12 cellular contexts compared by ENCODE assay signal in the genomic region with DNA sequence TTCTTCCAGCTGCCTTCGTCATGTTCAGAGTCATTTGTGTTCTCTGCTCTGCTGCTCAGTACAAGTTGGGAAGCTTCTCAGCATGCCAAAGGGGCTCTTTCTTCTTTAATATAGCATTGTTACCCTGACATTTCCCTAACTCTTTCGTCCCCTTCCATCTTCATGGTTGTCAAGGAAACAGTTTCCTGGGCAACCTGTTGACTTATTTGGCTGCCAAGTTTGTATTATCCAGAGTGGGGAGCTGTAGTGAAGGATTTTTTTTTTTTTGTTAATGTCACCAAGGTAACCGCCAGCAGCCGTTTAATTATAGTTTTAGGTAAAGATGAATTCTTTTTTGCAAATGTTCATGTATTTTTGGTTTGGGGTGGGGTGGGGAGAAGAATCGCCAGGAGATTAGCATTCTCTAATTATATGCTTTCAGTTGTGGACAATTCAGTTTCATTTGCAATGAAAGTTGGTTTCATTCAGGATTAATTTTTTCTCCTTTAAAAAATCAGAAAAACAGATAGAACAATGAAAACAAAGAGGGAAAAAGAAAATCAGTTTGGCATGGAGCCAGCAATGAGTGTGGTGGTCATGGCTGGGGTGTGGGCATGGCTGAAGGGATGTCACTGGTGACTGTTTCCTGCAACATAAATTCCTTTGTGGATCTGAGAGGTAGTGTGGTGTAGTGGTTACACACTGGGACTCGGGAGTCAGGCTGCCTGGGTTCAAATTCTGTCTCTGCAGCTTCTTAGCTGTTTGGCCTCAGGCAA.
A peak's percentile ranks its signal among the peaks of the same experiment; 100 is the strongest.
DNase-seq lines count a peak whose midpoint lies in the region; ATAC-seq, FAIRE-seq and TF ChIP-seq lines count a peak whose summit lies in the region.
"Had no signal": no experiment of that assay in that cellular context is flagged by ENCODE, and none has a peak within 500 bp of the region (broad histone marks: within the 10 kb centered on the region; RNA-seq: fewer than 3 reads in every experiment).

No MANE protein-coding gene starts in this region.

- H3K4me3 ChIP-seq in astrocyte (ENCODE audit: insufficient read depth, low read depth, low read length): no peak overlapping the region

- peaks cover 57% of the 10 kb centered on the region for H3K27me3 ChIP-seq in astrocyte (ENCODE audit: insufficient read depth, low read length)

- no peaks in the 10 kb centered on the region for H3K36me3 Mint-ChIP-seq in astrocyte (ENCODE audit: low read depth, unreplicated experiment)
- H3K36me3 Mint-ChIP-seq in naive B cell: no peaks in the 10 kb centered on the region
- H3K36me3 Mint-ChIP-seq: CD4-positive, alpha-beta memory T cell; naive thymus-derived CD8-positive, alpha-beta T cell had no signal

- no peaks in the 10 kb centered on the region for H3K9me3 ChIP-seq in astrocyte (ENCODE audit: insufficient read depth, low read depth, low read length)

- peak in 1 of 2 donors; percentile 16 for ATAC-seq in naive B cell (ENCODE audit: low read depth in 2 of 2)
- ATAC-seq in GM21423 (IDR thresholded peaks at IDR 0.05; ENCODE audit: unreplicated experiment): no peak
- ATAC-seq in GM18873 (IDR thresholded peaks at IDR 0.05; ENCODE audit: low FRiP score, unreplicated experiment): no peak
- ATAC-seq: naive thymus-derived CD8-positive, alpha-beta T cell had no signal

- peak; percentile 70 for DNase-seq in G401 (ENCODE audit: low spot score)
- DNase-seq in NCI-H1105 treated with DMSO at 0.1 percent for 48 hours (lab: John Stamatoyannopoulos, UW): peak; percentile 91
- peak; percentile 6 for DNase-seq in astrocyte (ENCODE audit: low read depth)
- DNase-seq in naive B cell: peak; percentile 19
- DNase-seq in activated naive CD4-positive, alpha-beta T cell treated with anti-CD3 and anti-CD28 coated beads, Interleukin-2, amount 50 U/mL, for 16 hours: no peak
- DNase-seq: activated CD4-positive, alpha-beta T cell treated with anti-CD3 and anti-CD28 coated beads, Interleukin-2, amount 10 ng/mL, durations not matched to agents 7 days and 5 days; CD4-positive, alpha-beta memory T cell; HFFc6; NCI-H1930 had no signal

- in situ Hi-C loops in G401 (cut with HindIII; ENCODE audit: low sequenced_read_pairs): no loop called here

- no peaks in the 10 kb centered on the region for H4K20me1 ChIP-seq in astrocyte (ENCODE audit: insufficient read depth, low read length)

- H3K27me3 Mint-ChIP-seq in astrocyte (ENCODE audit: low read depth, unreplicated experiment) (peaks cover 63% of the 10 kb centered on the region), naive B cell (peaks cover 7 to 23% (median 20%) of the 10 kb centered on the region in 3 donors)

- H3K79me2 ChIP-seq in astrocyte (ENCODE audit: insufficient read depth, low read length): no peaks in the 10 kb centered on the region

- H3K27ac Mint-ChIP-seq in astrocyte (ENCODE audit: unreplicated experiment) (peak overlapping the region; percentile 41), naive B cell (peak overlapping the region; percentile 34 to 93 (median 70))
- H3K27ac Mint-ChIP-seq: activated CD4-positive, alpha-beta T cell treated with anti-CD3 and anti-CD28 coated beads, Interleukin-2, amount 10 ng/mL, durations not matched to agents 7 days and 5 days; CD4-positive, alpha-beta memory T cell; HFFc6; naive thymus-derived CD8-positive, alpha-beta T cell had no signal

- no peak overlapping the region for H2AFZ ChIP-seq in astrocyte (ENCODE audit: low read depth, low read length)

- H3K36me3 ChIP-seq in astrocyte (ENCODE audit: insufficient read depth, low read length): no peaks in the 10 kb centered on the region

- no peak overlapping the region for H3K4me2 ChIP-seq in astrocyte (ENCODE audit: low read length)

- FAIRE-seq in astrocyte (lab: Jason Lieb, UNC): no peak

- H3K4me1 ChIP-seq in astrocyte (ENCODE audit: insufficient read depth, low read length): no peaks in the 10 kb centered on the region

- no peak overlapping the region for H3K9ac ChIP-seq in astrocyte (ENCODE audit: low read length)

- peaks cover 18% of the 10 kb centered on the region for H3K4me1 Mint-ChIP-seq in astrocyte (ENCODE audit: low read depth, unreplicated experiment)
- H3K4me1 Mint-ChIP-seq in naive B cell: peaks cover 50 to 100% (median 80%) of the 10 kb centered on the region in 3 donors

- H3K27ac ChIP-seq in astrocyte (ENCODE audit: low read depth, low read length): no peak overlapping the region

- H3K4me3 Mint-ChIP-seq in astrocyte (ENCODE audit: unreplicated experiment) (no peak overlapping the region), naive B cell (peak overlapping the region in 5 of 8 donors; percentile 26 to 79 (median 43))
- H3K4me3 Mint-ChIP-seq: activated CD4-positive, alpha-beta T cell treated with anti-CD3 and anti-CD28 coated beads, Interleukin-2, amount 10 ng/mL, durations not matched to agents 7 days and 5 days; CD4-positive, alpha-beta memory T cell; HFFc6; naive thymus-derived CD8-positive, alpha-beta T cell had no signal

- peaks cover 2% of the 10 kb centered on the region for H3K9me3 Mint-ChIP-seq in astrocyte (ENCODE audit: unreplicated experiment)
- H3K9me3 Mint-ChIP-seq in naive B cell: no peaks in the 10 kb centered on the region
- H3K9me3 Mint-ChIP-seq: activated CD4-positive, alpha-beta T cell treated with anti-CD3 and anti-CD28 coated beads, Interleukin-2, amount 10 ng/mL, durations not matched to agents 7 days and 5 days; CD4-positive, alpha-beta memory T cell; HFFc6; naive thymus-derived CD8-positive, alpha-beta T cell had no signal

- no peak for TF ChIP-seq CTCF in astrocyte (IDR thresholded peaks at IDR 0.05; ENCODE audit: insufficient read depth, low read depth, low read length)
